8 cellular contexts compared by ENCODE assay signal in genomic region chr1:70353038-70353437, GRCh38. TPM values are rescaled to one million over a fixed set of nuclear protein-coding genes. Genes with fewer than 3 reads are reported as not detected.
A peak's percentile ranks its signal among the peaks of the same experiment; 100 is the strongest.
DNase-seq lines count a peak whose midpoint lies in the region; ATAC-seq, FAIRE-seq and TF ChIP-seq lines count a peak whose summit lies in the region.

No MANE protein-coding gene starts in this region.

- H3K9me1 ChIP-seq in endothelial cell of umbilical vein (replicated peaks; ENCODE audit: control insufficient read depth, extremely low read depth, insufficient read depth, low read length), result no peaks in the 10 kb centered on the region

- intact Hi-C loops in endothelial cell of umbilical vein (cut with micrococcal nuclease), result loop anchor here (5.0 to 10.0 kb wide), 2 partner anchors 81 to 1858 kb away; partner anchors contain the start of gene DEPDC1

- no peak for FAIRE-seq in endothelial cell of umbilical vein (lab: Jason Lieb, UNC)

- peak overlapping the region; percentile 98 for H3K27ac ChIP-seq in CD8-positive, alpha-beta memory T cell (ENCODE audit: low read depth, low read length)
- H3K27ac ChIP-seq in OCI-LY3 (ENCODE audit: low read length) (no peak overlapping the region), endothelial cell of umbilical vein (ENCODE audit: insufficient read depth, low read depth, low read length) (peak overlapping the region; percentile 83)

- peaks cover 69% of the 10 kb centered on the region for H3K79me2 ChIP-seq in OCI-LY3 (ENCODE audit: low read length)
- peaks cover 58% of the 10 kb centered on the region for H3K79me2 ChIP-seq in endothelial cell of umbilical vein (ENCODE audit: control insufficient read depth, insufficient read depth, low read length)

- no peak for ATAC-seq in GM21360 (IDR thresholded peaks at IDR 0.05; ENCODE audit: unreplicated experiment)

- H3K36me3 ChIP-seq in CD8-positive, alpha-beta memory T cell (ENCODE audit: insufficient read depth, low read length), result no peaks in the 10 kb centered on the region
- H3K36me3 ChIP-seq in OCI-LY3 (replicated peaks; ENCODE audit: low read depth, low read length) (no peaks in the 10 kb centered on the region), endothelial cell of umbilical vein (ENCODE audit: control insufficient read depth in 2 of 2, extremely low read depth in 1 of 2, insufficient read depth in 2 of 2, low read length in 2 of 2) (no peaks in the 10 kb centered on the region)

- peak overlapping the region; percentile 95 to 100 (median 98) for H3K27ac Mint-ChIP-seq in CD8-positive, alpha-beta memory T cell
- H3K27ac Mint-ChIP-seq in osteocyte (ENCODE audit: unreplicated experiment), result peak overlapping the region; percentile 99

- no peak for TF ChIP-seq CTCF in OCI-LY3 (IDR thresholded peaks at IDR 0.05; ENCODE audit: low read depth, low read length)
- no peak for TF ChIP-seq CTCF in endothelial cell of umbilical vein (IDR thresholded peaks at IDR 0.05; ENCODE audit: extremely low read depth in 1 of 2, insufficient read depth in 1 of 2, low read depth in 1 of 2, low read length in 2 of 2)
- no peak for TF ChIP-seq CTCF in osteocyte (IDR thresholded peaks at IDR 0.05)

- peaks cover 0 to 33% (median 1%) of the 10 kb centered on the region in 3 donors for H3K36me3 Mint-ChIP-seq in CD8-positive, alpha-beta memory T cell
- peaks cover 5% of the 10 kb centered on the region for H3K36me3 Mint-ChIP-seq in osteocyte (ENCODE audit: unreplicated experiment)

- dilution Hi-C loops in endothelial cell of umbilical vein (cut with MboI; ENCODE audit: extremely low pct_ligation_motif_present, low sequenced_read_pairs), result no loop called here

- peaks cover 0 to 6% of the 10 kb centered on the region in 2 donors for H3K27me3 Mint-ChIP-seq in CD8-positive, alpha-beta memory T cell
- H3K27me3 Mint-ChIP-seq in osteocyte (ENCODE audit: unreplicated experiment), result no peaks in the 10 kb centered on the region

- BruUV-seq in endothelial cell of umbilical vein (replicated peaks; lab: Mats Ljungman, UMichigan), result no TSS peak

- peaks cover 40% of the 10 kb centered on the region for H3K4me1 ChIP-seq in CD8-positive, alpha-beta memory T cell (ENCODE audit: insufficient read depth, low read length)
- H3K4me1 ChIP-seq in OCI-LY3 (ENCODE audit: low read length) (peaks cover 17% of the 10 kb centered on the region), endothelial cell of umbilical vein (ENCODE audit: control insufficient read depth, extremely low read depth, insufficient read depth, low read length) (peaks cover 11% of the 10 kb centered on the region)

- no peak for TF ChIP-seq POLR2A in endothelial cell of umbilical vein (IDR thresholded peaks at IDR 0.05; ENCODE audit: low read depth, low read length)

- POLR2A ChIA-PET in CD8-positive, alpha-beta memory T cell (lab: Charles Lee), result interaction anchor here (2.4 to 3.2 kb wide), 2 partner anchors 58 to 132 kb away, joined by 25 to 67 read pairs; partner anchors contain the start of genes CTH and SRSF11
- POLR2A ChIA-PET in endothelial cell of umbilical vein (lab: Charles Lee), result interaction anchor here (1.4 kb wide), 1 partner anchor 58 kb away, joined by 7 read pairs; the partner anchor contains the start of gene CTH

- peaks cover 0 to 3% (median 0%) of the 10 kb centered on the region in 5 donors for H3K9me3 Mint-ChIP-seq in CD8-positive, alpha-beta memory T cell
- H3K9me3 Mint-ChIP-seq in osteocyte (ENCODE audit: unreplicated experiment), result no peaks in the 10 kb centered on the region

- H3K9me3 ChIP-seq in CD8-positive, alpha-beta memory T cell (ENCODE audit: low read length), result no peaks in the 10 kb centered on the region
- H3K9me3 ChIP-seq in OCI-LY3 (ENCODE audit: insufficient read depth, low read length), result no peaks in the 10 kb centered on the region
- no peaks in the 10 kb centered on the region for H3K9me3 ChIP-seq in endothelial cell of umbilical vein (replicated peaks; ENCODE audit: control insufficient read depth, insufficient read depth, low read length)

- H3K9ac ChIP-seq in OCI-LY3 (ENCODE audit: low read length) (peak overlapping the region; percentile 91), endothelial cell of umbilical vein (replicated peaks; ENCODE audit: extremely low read depth, insufficient read depth, low read length) (peak overlapping the region; percentile 92)

- H3K4me3 Mint-ChIP-seq in CD8-positive, alpha-beta memory T cell, result peak overlapping the region; percentile 94 to 99 (median 96)
- peak overlapping the region; percentile 95 for H3K4me3 Mint-ChIP-seq in osteocyte (ENCODE audit: unreplicated experiment)

- H2AFZ ChIP-seq in OCI-LY3 (ENCODE audit: low read depth, low read length) (no peak overlapping the region), endothelial cell of umbilical vein (ENCODE audit: low read depth, low read length) (no peak overlapping the region)

- peaks cover 4% of the 10 kb centered on the region for H4K20me1 ChIP-seq in OCI-LY3 (ENCODE audit: insufficient read depth, low read length)
- H4K20me1 ChIP-seq in endothelial cell of umbilical vein (replicated peaks; ENCODE audit: control insufficient read depth, extremely low read depth, insufficient read depth, low read length), result no peaks in the 10 kb centered on the region

- no peak for DNase-seq in CD8-positive, alpha-beta memory T cell
- DNase-seq in endothelial cell of umbilical vein (ENCODE audit: low read depth, low spot score) (no peak), osteocyte (ENCODE audit: extremely low spot score, unreplicated experiment) (no peak), NCI-H774 (lab: John Stamatoyannopoulos, UW) (no peak), NCI-H2081 (lab: John Stamatoyannopoulos, UW) (no peak), NCI-H345 (lab: John Stamatoyannopoulos, UW) (no peak)

- peak overlapping the region; percentile 78 for H3K4me3 ChIP-seq in CD8-positive, alpha-beta memory T cell (ENCODE audit: low read length)
- H3K4me3 ChIP-seq in OCI-LY3 (ENCODE audit: low read length) (peak overlapping the region; percentile 97), endothelial cell of umbilical vein (replicated peaks in 1 of 3; ENCODE audit: insufficient read depth in 1 of 3, low read depth in 1 of 3, low read length in 3 of 3) (peak overlapping the region; percentile 61 to 83 (median 83))

- CTCF ChIA-PET in CD8-positive, alpha-beta memory T cell (lab: Charles Lee), result interaction anchor here (3.0 kb wide), 1 partner anchor 57 kb away, joined by 21 read pairs; the partner anchor contains the start of gene CTH
- CTCF ChIA-PET in endothelial cell of umbilical vein (lab: Charles Lee), result interaction anchor here (0.8 kb wide), 1 partner anchor 38 kb away, joined by 3 read pairs; no protein-coding TSS in a partner anchor

- H3K4me2 ChIP-seq in OCI-LY3 (ENCODE audit: low read length) (peak overlapping the region; percentile 76), endothelial cell of umbilical vein (ENCODE audit: insufficient read depth, low read length) (peak overlapping the region; percentile 98)

- H3K27me3 ChIP-seq in CD8-positive, alpha-beta memory T cell (ENCODE audit: insufficient read depth, low read length, poor library complexity, severe bottlenecking), result no peaks in the 10 kb centered on the region
- H3K27me3 ChIP-seq in OCI-LY3 (ENCODE audit: low read depth, low read length) (no peaks in the 10 kb centered on the region), endothelial cell of umbilical vein (ENCODE audit: control insufficient read depth in 2 of 2, insufficient read depth in 2 of 2, low read length in 2 of 2) (no peaks in the 10 kb centered on the region)

- H3K4me1 Mint-ChIP-seq in CD8-positive, alpha-beta memory T cell, result peaks cover 56 to 76% (median 70%) of the 10 kb centered on the region in 3 donors
- H3K4me1 Mint-ChIP-seq in osteocyte (ENCODE audit: unreplicated experiment), result peaks cover 49% of the 10 kb centered on the region

TF ChIP-seq in endothelial cell of umbilical vein, 7 proteins besides CTCF, POLR2A, EP300 and RAD21:
- TF ChIP-seq GATA2 (IDR thresholded peaks at IDR 0.05; ENCODE audit: insufficient read depth, insufficient read length, low read depth, low read length), result no peak
- TF ChIP-seq FOS (IDR thresholded peaks at IDR 0.05; ENCODE audit: borderline replicate concordance, insufficient read depth, low read length), result no peak
- no peak for TF ChIP-seq MAX (IDR thresholded peaks at IDR 0.05; ENCODE audit: insufficient read depth, insufficient read length)
- TF ChIP-seq EZH2 (IDR thresholded peaks at IDR 0.05; ENCODE audit: borderline replicate concordance, low read depth, low read length, severe bottlenecking), result no peak
- TF ChIP-seq JUN (IDR thresholded peaks at IDR 0.05; ENCODE audit: borderline replicate concordance, insufficient read depth, insufficient read length, low read depth), result no peak
- no peak for TF ChIP-seq MYC (IDR thresholded peaks at IDR 0.05; ENCODE audit: low read depth, low read length)
- no peak for TF ChIP-seq POLR2AphosphoS5 (IDR thresholded peaks at IDR 0.05; ENCODE audit: insufficient read depth, low read depth, low read length)

RNA-seq across cellular contexts. Expression of gene ANKRD13C, which starts 1.5 kb away (rescaled TPM):
- total RNA-seq in CD8-positive, alpha-beta memory T cell, result 10 to 100 TPM; 29.4 to 30.9 TPM
- 15.9 TPM for polyA plus RNA-seq in CD8-positive, alpha-beta memory T cell
- total RNA-seq in endothelial cell of umbilical vein (17.3 and 17.6 TPM in 2 replicates), osteocyte (27.4 and 29.3 TPM in 2 replicates)
- 4.6 and 4.9 TPM in 2 replicates for polyA plus RNA-seq in endothelial cell of umbilical vein
- polyA plus RNA-seq in endothelial cell of umbilical vein (2011; cell fraction: cytosol; rRNA removed), result 5.2 and 7.1 TPM in 2 replicates
- polyA plus RNA-seq in endothelial cell of umbilical vein (2011; cell fraction: nucleus; rRNA removed), result 9.4 and 9.7 TPM in 2 replicates
- 8.9 and 11.5 TPM in 2 replicates for polyA plus RNA-seq in endothelial cell of umbilical vein (2012)
- polyA minus RNA-seq in endothelial cell of umbilical vein, result 9.7 and 10.5 TPM in 2 replicates
- polyA minus RNA-seq in endothelial cell of umbilical vein (2011; cell fraction: cytosol; rRNA and poly(A)+ RNA removed), result 19.6 TPM
- polyA minus RNA-seq in endothelial cell of umbilical vein (2011; cell fraction: nucleus; rRNA and poly(A)+ RNA removed), result 24.7 and 29.6 TPM in 2 replicates

RNA-seq across cellular contexts. Expression of gene CTH, which starts 58.0 kb away (rescaled TPM):
- 1 to 10 TPM; 9.0 to 9.5 TPM for total RNA-seq in CD8-positive, alpha-beta memory T cell
- 2.5 TPM for polyA plus RNA-seq in CD8-positive, alpha-beta memory T cell
- total RNA-seq in endothelial cell of umbilical vein, result 2.6 and 3.2 TPM in 2 replicates
- 1.7 and 2.0 TPM in 2 replicates for polyA plus RNA-seq in endothelial cell of umbilical vein
- 1.4 and 1.6 TPM in 2 replicates for polyA plus RNA-seq in endothelial cell of umbilical vein (2011; cell fraction: cytosol; rRNA removed)
- 1.9 and 2.2 TPM in 2 replicates for polyA plus RNA-seq in endothelial cell of umbilical vein (2011; cell fraction: nucleus; rRNA removed)
- 1.2 and 1.3 TPM in 2 replicates for polyA plus RNA-seq in endothelial cell of umbilical vein (2012)
- polyA minus RNA-seq in endothelial cell of umbilical vein, result 2.5 and 3.7 TPM in 2 replicates
- polyA minus RNA-seq in endothelial cell of umbilical vein (2011; cell fraction: cytosol; rRNA and poly(A)+ RNA removed), result 23.0 TPM
- 2.8 and 3.5 TPM in 2 replicates for polyA minus RNA-seq in endothelial cell of umbilical vein (2011; cell fraction: nucleus; rRNA and poly(A)+ RNA removed)
- total RNA-seq in osteocyte, result 8.3 and 9.7 TPM in 2 replicates
